ENCODE assay signal across 1 cellular context in the genomic region with DNA sequence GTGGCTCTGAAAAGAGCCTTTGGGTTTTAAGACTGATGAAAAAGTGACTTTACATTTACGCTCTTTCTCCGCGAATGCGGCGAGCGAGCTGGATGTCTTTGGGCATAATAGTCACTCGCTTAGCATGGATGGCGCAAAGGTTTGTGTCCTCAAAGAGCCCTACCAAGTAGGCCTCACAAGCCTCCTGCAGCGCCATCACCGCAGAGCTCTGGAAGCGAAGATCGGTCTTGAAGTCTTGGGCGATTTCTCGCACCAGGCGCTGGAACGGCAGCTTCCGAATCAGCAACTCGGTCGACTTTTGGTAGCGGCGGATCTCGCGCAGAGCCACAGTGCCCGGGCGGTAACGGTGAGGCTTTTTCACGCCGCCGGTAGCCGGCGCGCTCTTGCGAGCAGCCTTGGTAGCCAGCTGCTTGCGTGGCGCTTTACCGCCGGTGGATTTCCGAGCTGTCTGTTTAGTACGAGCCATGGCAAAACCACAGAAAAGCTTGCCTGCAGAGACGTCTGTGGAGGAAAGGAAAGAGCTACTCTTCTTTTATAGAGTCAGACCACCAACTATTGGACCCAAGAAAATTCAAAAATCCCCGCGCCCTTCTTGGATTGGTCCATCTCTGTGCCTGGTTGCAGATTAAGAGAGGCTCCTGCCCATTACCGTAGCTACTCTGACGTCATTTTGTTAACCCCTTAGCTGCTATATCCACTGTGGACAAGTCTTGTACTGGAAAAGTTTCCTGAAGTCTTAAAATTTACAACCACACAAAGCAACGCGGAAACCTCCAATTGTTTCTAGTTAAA.
A peak's percentile ranks its signal among the peaks of the same experiment; 100 is the strongest.
TF ChIP-seq lines count a peak whose summit lies in the region.

No MANE protein-coding gene starts in this region.

TF ChIP-seq in HepG2, 621 proteins besides CTCF, POLR2A, EP300 and RAD21 (continued from another document and continues in another):
- TF ChIP-seq ZNF292 (CRISPR knock-in tag; IDR thresholded peaks at IDR 0.05; ENCODE audit: borderline replicate concordance, low read depth) (peak; percentile 60; the same call in 1 of the 2 replicates), XRCC5 (optimal IDR thresholded peaks at IDR 0.05; ENCODE audit: low read length) (peak; percentile 86), STAT6 (CRISPR knock-in tag; IDR thresholded peaks at IDR 0.05; ENCODE audit: borderline replicate concordance) (0 out of 2 replicates have a peak, but pooled peaks have one; percentile 44), PATZ1 (CRISPR knock-in tag; IDR thresholded peaks at IDR 0.05) (0 out of 2 replicates have a peak, but pooled peaks have one; percentile 32), MIER3 (CRISPR knock-in tag; IDR thresholded peaks at IDR 0.05; ENCODE audit: borderline replicate concordance) (0 out of 2 replicates have a peak, but pooled peaks have one; percentile 24), SMAD1 (CRISPR knock-in tag; IDR thresholded peaks at IDR 0.05; ENCODE audit: borderline replicate concordance, low read depth) (no peak; the same call in 1 of the 2 replicates), TOE1 (CRISPR knock-in tag; IDR thresholded peaks at IDR 0.05) (peak; percentile 88; the same call in 1 of the 2 replicates), MIXL1 (CRISPR knock-in tag; IDR thresholded peaks at IDR 0.05) (no peak), IRF2 (CRISPR knock-in tag; IDR thresholded peaks at IDR 0.05) (peak; percentile 55; the same call in 1 of the 2 replicates), CCAR2 (optimal IDR thresholded peaks at IDR 0.05; ENCODE audit: low read depth, low read length) (no peak), ZNF598 (CRISPR knock-in tag; IDR thresholded peaks at IDR 0.05; ENCODE audit: borderline replicate concordance) (peak; percentile 83; the same call in 1 of the 2 replicates), ZFP82 (CRISPR knock-in tag; IDR thresholded peaks at IDR 0.05; ENCODE audit: borderline replicate concordance) (peak; percentile 52; the same call in 1 of the 2 replicates), ZNF101 (CRISPR knock-in tag; IDR thresholded peaks at IDR 0.05; ENCODE audit: borderline replicate concordance, low read depth) (no peak), ZNF772 (CRISPR knock-in tag; IDR thresholded peaks at IDR 0.05) (peak; percentile 73; the same call in 1 of the 2 replicates), HMGA1 (CRISPR knock-in tag; conservative IDR thresholded peaks at IDR 0.05) (no peak), ZGPAT (CRISPR knock-in tag; IDR thresholded peaks at IDR 0.05) (peak; percentile 69), ZNF362 (CRISPR knock-in tag; IDR thresholded peaks at IDR 0.05; ENCODE audit: borderline replicate concordance) (peak; percentile 68; the same call in 1 of the 2 replicates), ZSCAN12 (CRISPR knock-in tag; IDR thresholded peaks at IDR 0.05) (0 out of 2 replicates have a peak, but pooled peaks have one; percentile 9), SSRP1 (CRISPR knock-in tag; IDR thresholded peaks at IDR 0.05) (peak; percentile 91; the same call in 1 of the 2 replicates), ZNF800 (CRISPR knock-in tag; IDR thresholded peaks at IDR 0.05) (peak; percentile 86), HMGXB4 (CRISPR knock-in tag; IDR thresholded peaks at IDR 0.05; ENCODE audit: borderline replicate concordance in 1 of 2, low read depth in 1 of 2) (peak; percentile 54 to 92), ZMYM3 (CRISPR knock-in tag; IDR thresholded peaks at IDR 0.05) (no peak)
- TF ChIP-seq, protein P1, sequence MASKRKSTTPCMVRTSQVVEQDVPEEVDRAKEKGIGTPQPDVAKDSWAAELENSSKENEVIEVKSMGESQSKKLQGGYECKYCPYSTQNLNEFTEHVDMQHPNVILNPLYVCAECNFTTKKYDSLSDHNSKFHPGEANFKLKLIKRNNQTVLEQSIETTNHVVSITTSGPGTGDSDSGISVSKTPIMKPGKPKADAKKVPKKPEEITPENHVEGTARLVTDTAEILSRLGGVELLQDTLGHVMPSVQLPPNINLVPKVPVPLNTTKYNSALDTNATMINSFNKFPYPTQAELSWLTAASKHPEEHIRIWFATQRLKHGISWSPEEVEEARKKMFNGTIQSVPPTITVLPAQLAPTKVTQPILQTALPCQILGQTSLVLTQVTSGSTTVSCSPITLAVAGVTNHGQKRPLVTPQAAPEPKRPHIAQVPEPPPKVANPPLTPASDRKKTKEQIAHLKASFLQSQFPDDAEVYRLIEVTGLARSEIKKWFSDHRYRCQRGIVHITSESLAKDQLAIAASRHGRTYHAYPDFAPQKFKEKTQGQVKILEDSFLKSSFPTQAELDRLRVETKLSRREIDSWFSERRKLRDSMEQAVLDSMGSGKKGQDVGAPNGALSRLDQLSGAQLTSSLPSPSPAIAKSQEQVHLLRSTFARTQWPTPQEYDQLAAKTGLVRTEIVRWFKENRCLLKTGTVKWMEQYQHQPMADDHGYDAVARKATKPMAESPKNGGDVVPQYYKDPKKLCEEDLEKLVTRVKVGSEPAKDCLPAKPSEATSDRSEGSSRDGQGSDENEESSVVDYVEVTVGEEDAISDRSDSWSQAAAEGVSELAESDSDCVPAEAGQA (IDR thresholded peaks at IDR 0.05; ENCODE audit: low read depth): no peak
- TF ChIP-seq, protein P1 (CRISPR knock-in tag; IDR thresholded peaks at IDR 0.05; ENCODE audit: borderline replicate concordance): peak; percentile 89
- TF ChIP-seq, protein P2, sequence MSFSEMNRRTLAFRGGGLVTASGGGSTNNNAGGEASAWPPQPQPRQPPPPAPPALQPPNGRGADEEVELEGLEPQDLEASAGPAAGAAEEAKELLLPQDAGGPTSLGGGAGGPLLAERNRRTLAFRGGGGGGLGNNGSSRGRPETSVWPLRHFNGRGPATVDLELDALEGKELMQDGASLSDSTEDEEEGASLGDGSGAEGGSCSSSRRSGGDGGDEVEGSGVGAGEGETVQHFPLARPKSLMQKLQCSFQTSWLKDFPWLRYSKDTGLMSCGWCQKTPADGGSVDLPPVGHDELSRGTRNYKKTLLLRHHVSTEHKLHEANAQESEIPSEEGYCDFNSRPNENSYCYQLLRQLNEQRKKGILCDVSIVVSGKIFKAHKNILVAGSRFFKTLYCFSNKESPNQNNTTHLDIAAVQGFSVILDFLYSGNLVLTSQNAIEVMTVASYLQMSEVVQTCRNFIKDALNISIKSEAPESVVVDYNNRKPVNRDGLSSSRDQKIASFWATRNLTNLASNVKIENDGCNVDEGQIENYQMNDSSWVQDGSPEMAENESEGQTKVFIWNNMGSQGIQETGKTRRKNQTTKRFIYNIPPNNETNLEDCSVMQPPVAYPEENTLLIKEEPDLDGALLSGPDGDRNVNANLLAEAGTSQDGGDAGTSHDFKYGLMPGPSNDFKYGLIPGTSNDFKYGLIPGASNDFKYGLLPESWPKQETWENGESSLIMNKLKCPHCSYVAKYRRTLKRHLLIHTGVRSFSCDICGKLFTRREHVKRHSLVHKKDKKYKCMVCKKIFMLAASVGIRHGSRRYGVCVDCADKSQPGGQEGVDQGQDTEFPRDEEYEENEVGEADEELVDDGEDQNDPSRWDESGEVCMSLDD (CRISPR knock-in tag; IDR thresholded peaks at IDR 0.05; ENCODE audit: borderline replicate concordance): peak; percentile 48
- TF ChIP-seq, protein P3, sequence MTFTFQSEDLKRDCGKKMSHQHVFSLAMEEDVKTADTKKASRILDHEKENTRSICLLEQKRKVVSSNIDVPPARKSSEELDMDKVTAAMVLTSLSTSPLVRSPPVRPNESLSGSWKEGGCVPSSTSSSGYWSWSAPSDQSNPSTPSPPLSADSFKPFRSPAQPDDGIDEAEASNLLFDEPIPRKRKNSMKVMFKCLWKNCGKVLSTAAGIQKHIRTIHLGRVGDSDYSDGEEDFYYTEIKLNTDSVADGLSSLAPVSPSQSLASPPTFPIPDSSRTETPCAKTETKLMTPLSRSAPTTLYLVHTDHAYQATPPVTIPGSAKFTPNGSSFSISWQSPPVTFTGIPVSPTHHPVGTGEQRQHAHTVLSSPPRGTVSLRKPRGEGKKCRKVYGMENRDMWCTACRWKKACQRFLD (CRISPR knock-in tag; IDR thresholded peaks at IDR 0.05; ENCODE audit: borderline replicate concordance): peak; percentile 84; the same call in 1 of the 2 replicates
